Comparison of ENCODE assay signal across 22 cellular contexts in the genomic region with DNA sequence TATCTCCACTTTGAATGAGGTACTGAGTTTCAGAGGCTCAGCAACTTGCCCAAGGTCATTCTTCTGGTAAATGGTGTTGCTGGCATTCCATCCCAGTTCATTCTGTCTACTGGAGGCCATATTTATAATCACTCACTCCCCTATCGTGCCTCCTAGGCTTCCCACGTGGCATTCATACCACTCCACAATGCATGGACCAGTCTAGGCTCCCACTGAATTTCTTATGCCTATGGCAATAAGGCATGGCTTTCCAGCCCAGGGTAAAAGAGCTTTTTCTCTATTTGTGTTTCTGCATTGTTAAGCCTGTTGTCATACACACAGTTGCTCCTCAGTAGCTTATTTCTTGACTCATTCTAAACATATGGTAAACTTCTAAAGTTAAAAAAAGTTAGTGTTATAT.
"Had no signal": no experiment of that assay in that cellular context is flagged by ENCODE, and none has a peak within 500 bp of the region (broad histone marks: within the 10 kb centered on the region; RNA-seq: fewer than 3 reads in every experiment).

No MANE protein-coding gene starts in this region.

- H3K36me3 ChIP-seq: brain microvascular endothelial cell, esophagus muscularis mucosa, left lung, lower lobe of right lung, right atrium auricular region, tibial nerve, WERI-Rb-1 had no signal

- DNase-seq: activated CD4-positive, alpha-beta T cell treated with anti-CD3 and anti-CD28 coated beads for 1 hour; activated effector memory CD4-positive, alpha-beta T cell treated with Interleukin-2 at 50 U/mL for 16 hours; activated naive CD4-positive, alpha-beta T cell treated with Interleukin-2 at 50 U/mL for 16 hours; activated T-cell treated with anti-CD3 and anti-CD28 coated beads for 4 hours; amniotic stem cell; brain microvascular endothelial cell; effector CD4-positive, alpha-beta T cell; left lung; lower lobe of right lung; mesendoderm; natural killer cell; stimulated activated CD4-positive, alpha-beta T cell treated with anti-CD3 and anti-CD28 coated beads, Interleukin-15, amount 100 ng/mL, for 24 hours; stimulated activated CD4-positive, alpha-beta T cell treated with anti-CD3 and anti-CD28 coated beads, Interleukin-2, amount 100 ng/mL, for 24 hours; stimulated activated naive CD4-positive, alpha-beta T cell; SW 1271; T1000; WERI-Rb-1 had no signal

- H3K4me1 ChIP-seq: left lung, lower lobe of right lung, right atrium auricular region had no signal

- H3K36me3 Mint-ChIP-seq: natural killer cell had no signal

- ATAC-seq: left lung, lower lobe of right lung, natural killer cell had no signal

- H3K27me3 Mint-ChIP-seq: activated naive CD8-positive, alpha-beta T cell had no signal

- H3K9me3 ChIP-seq: esophagus muscularis mucosa, left lung, lower lobe of right lung, right atrium auricular region, tibial nerve had no signal

- H3K27ac ChIP-seq: brain microvascular endothelial cell, esophagus muscularis mucosa, left lung, lower lobe of right lung, right atrium auricular region, tibial nerve, WERI-Rb-1 had no signal

- H3K4me3 Mint-ChIP-seq: activated naive CD8-positive, alpha-beta T cell; natural killer cell; T-helper 1 cell treated with Interleukin-12 subunit alpha and Interleukin-12 subunit beta and Interleukin-4 antibody, amounts not matched to agents 30 μg/mL and 1 μg/mL, for 36 hours had no signal

- H3K27ac Mint-ChIP-seq: activated naive CD8-positive, alpha-beta T cell; natural killer cell; T-helper 1 cell treated with Interleukin-12 subunit alpha and Interleukin-12 subunit beta and Interleukin-4 antibody, amounts not matched to agents 30 μg/mL and 1 μg/mL, for 36 hours had no signal

- H3K9me3 Mint-ChIP-seq: natural killer cell; T-helper 1 cell treated with Interleukin-12 subunit alpha and Interleukin-12 subunit beta and Interleukin-4 antibody, amounts not matched to agents 30 μg/mL and 1 μg/mL, for 36 hours had no signal

- H3K4me3 ChIP-seq: esophagus muscularis mucosa, left lung, lower lobe of right lung, right atrium auricular region, tibial nerve had no signal

- H3K27me3 ChIP-seq: brain microvascular endothelial cell, esophagus muscularis mucosa, left lung, right atrium auricular region, tibial nerve had no signal
